8 cellular contexts compared by ENCODE assay signal in genomic region chr7:55964261-55964801, GRCh38. TPM values are rescaled to one million over a fixed set of nuclear protein-coding genes. Genes with fewer than 3 reads are reported as not detected.
DNase-seq lines count a peak whose midpoint lies in the region; ATAC-seq and TF ChIP-seq lines count a peak whose summit lies in the region.

TSS of gene NIPSNAP2 (plus strand) at chr7:55964585. CDS start at chr7:55964610, 25 bp downstream.

- DNase-seq in CD14-positive monocyte (ENCODE audit: low spot score) (no peak), NCI-H69 (lab: John Stamatoyannopoulos, UW) (peak; percentile 90), midbrain (lab: John Stamatoyannopoulos, UW) (peak; percentile 65)
- DNase-seq in activated CD8-positive, alpha-beta memory T cell treated with anti-CD3 and anti-CD28 coated beads for 48 hours (ENCODE audit: low read depth in 2 of 3, low spot score in 2 of 3), result peak; percentile 32 to 44 (median 34)
- peak; percentile 14 to 19 for DNase-seq in stimulated activated CD8-positive, alpha-beta memory T cell treated with anti-CD3 and anti-CD28 coated beads, Interleukin-4, amount 100 ng/mL, for 1 hour (ENCODE audit: low read depth in 2 of 2, low spot score in 1 of 2)

- H3K27ac Mint-ChIP-seq in CD14-positive monocyte, result peak within 1 kb of the TSS; percentile 90 to 97 (median 96)

- peaks cover 0 to 9% (median 7%) of the 10 kb centered on the region in 3 donors for H3K27me3 Mint-ChIP-seq in CD14-positive monocyte (ENCODE audit: low read depth in 3 of 3)

- H3K9me3 Mint-ChIP-seq in CD14-positive monocyte, result no peaks in the 10 kb centered on the region

- peaks cover 15 to 20% of the 10 kb centered on the region in 2 donors for H3K36me3 Mint-ChIP-seq in CD14-positive monocyte

- peaks cover 23% of the 10 kb centered on the region for H3K4me1 Mint-ChIP-seq in CD14-positive monocyte

- ATAC-seq in GM19025 (IDR thresholded peaks at IDR 0.05; ENCODE audit: low read depth, unreplicated experiment) (peak; percentile 69), HG03196 (IDR thresholded peaks at IDR 0.05; ENCODE audit: unreplicated experiment) (peak; percentile 73)

- in situ Hi-C loops in endometrial microvascular endothelial cells (cut with HindIII; ENCODE audit: inconsistent ontology term, low pct_unique_long_range_greater_than_20kb, low sequenced_read_pairs), result no loop called here

- intact Hi-C loops in CD14-positive monocyte (cut with micrococcal nuclease), result loop anchor here (1.0 to 10.0 kb wide), 3 partner anchors 142 to 597 kb away; partner anchors contain the start of genes CHCHD2 (in 1 of the 2) and LANCL2 (in 1 of the 2)

- peak; percentile 56 for TF ChIP-seq CTCF in CD14-positive monocyte (IDR thresholded peaks at IDR 0.05)

- peak within 1 kb of the TSS; percentile 88 to 94 for H3K4me3 Mint-ChIP-seq in CD14-positive monocyte

RNA-seq across cellular contexts. Expression of gene NIPSNAP2, which starts in this region (rescaled TPM):
- 10 to 100 TPM; 88.0 to 97.5 TPM for polyA plus RNA-seq in CD14-positive monocyte
- total RNA-seq in endometrial microvascular endothelial cells (ENCODE audit: inconsistent ontology term), result 54.8 TPM
